Comparison of ENCODE assay signal across 2 cellular contexts in the genomic region with DNA sequence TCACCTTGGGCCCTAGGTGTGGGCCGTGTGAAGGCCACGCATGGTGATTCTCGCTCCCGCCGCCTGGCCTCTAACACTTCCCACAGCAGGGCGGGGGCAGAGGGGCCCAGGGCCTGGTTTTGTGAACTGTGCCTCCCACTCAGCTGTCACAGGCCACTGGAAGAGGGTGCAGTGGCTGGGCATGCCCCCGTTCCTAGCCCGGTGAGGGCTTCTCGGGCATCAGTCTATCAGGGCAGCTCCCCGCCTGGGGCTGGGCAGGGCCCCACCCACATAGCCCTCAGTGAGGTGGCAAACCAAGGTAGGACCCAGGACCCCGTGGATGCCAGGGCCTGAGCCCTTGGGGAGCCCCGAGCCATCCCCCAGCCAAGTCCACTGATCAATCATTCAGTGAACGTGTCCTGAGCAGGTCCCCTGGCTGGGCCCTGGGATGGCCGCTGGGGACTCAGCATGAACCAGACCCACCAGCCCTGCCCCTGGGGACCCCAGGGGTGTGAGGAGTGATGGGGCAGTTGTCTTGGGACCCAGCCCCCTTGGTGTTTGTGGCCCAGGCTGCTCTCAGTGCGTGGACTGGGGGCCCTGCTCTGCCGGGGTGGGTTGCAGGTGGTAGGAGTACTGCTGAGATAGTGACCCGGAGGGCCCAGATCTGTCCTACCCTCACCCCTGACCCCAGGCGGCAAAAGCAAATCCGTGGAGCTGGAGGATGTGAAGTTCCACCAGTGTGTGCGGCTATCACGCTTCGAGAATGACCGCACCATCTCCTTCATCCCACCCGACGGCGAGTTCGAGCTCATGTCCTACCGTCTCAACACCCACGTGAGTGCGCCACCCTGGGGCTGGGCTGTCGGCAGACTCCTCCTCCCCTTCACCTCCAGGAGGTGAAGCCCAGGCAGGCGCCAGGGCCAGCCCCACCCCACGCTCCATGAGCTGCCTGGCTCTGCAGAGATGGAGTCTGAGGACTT.
TF ChIP-seq lines count a peak whose summit lies in the region.

No MANE protein-coding gene starts in this region.

TF ChIP-seq in HEK293, 187 proteins besides CTCF, POLR2A, EP300 and RAD21:
- TF ChIP-seq IKZF3 (tag by site-specific recombination; IDR thresholded peaks at IDR 0.05) (no peak), EGR2 (tag by site-specific recombination; IDR thresholded peaks at IDR 0.05; ENCODE audit: low read depth) (peak; percentile 29; the same call in 1 of the 2 replicates), ZNF157 (tag by site-specific recombination; IDR thresholded peaks at IDR 0.05) (no peak), ZNF16 (tag by site-specific recombination; IDR thresholded peaks at IDR 0.05; ENCODE audit: low read depth) (no peak), ZNF768 (tag by site-specific recombination; IDR thresholded peaks at IDR 0.05) (no peak)
- TF ChIP-seq, protein P1, sequence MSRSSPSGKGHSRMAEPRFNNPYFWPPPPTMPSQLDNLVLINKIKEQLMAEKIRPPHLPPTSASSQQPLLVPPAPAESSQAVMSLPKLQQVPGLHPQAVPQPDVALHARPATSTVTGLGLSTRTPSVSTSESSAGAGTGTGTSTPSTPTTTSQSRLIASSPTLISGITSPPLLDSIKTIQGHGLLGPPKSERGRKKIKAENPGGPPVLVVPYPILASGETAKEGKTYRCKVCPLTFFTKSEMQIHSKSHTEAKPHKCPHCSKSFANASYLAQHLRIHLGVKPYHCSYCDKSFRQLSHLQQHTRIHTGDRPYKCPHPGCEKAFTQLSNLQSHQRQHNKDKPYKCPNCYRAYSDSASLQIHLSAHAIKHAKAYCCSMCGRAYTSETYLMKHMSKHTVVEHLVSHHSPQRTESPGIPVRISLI (tag by site-specific recombination; IDR thresholded peaks at IDR 0.05) = no peak
- TF ChIP-seq, protein P2, sequence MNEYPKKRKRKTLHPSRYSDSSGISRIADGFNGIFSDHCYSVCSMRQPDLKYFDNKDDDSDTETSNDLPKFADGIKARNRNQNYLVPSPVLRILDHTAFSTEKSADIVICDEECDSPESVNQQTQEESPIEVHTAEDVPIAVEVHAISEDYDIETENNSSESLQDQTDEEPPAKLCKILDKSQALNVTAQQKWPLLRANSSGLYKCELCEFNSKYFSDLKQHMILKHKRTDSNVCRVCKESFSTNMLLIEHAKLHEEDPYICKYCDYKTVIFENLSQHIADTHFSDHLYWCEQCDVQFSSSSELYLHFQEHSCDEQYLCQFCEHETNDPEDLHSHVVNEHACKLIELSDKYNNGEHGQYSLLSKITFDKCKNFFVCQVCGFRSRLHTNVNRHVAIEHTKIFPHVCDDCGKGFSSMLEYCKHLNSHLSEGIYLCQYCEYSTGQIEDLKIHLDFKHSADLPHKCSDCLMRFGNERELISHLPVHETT (tag by site-specific recombination; IDR thresholded peaks at IDR 0.05) = no peak

TF ChIP-seq in H1, 55 proteins besides CTCF, POLR2A, EP300 and RAD21:
- no peak for TF ChIP-seq POLR2AphosphoS5 (IDR thresholded peaks at IDR 0.05; ENCODE audit: low read depth, low read length)
- no peak for TF ChIP-seq NANOG (IDR thresholded peaks at IDR 0.05; ENCODE audit: insufficient read depth, low read depth, low read length, poor library complexity, severe bottlenecking)
- no peak for TF ChIP-seq RXRA (IDR thresholded peaks at IDR 0.05; ENCODE audit: insufficient read depth, low read depth, low read length)
- TF ChIP-seq SP4 (IDR thresholded peaks at IDR 0.05; ENCODE audit: low read length) = no peak
- no peak for TF ChIP-seq YY1 (IDR thresholded peaks at IDR 0.05; ENCODE audit: low read depth, low read length)
- no peak for TF ChIP-seq ASH2L (IDR thresholded peaks at IDR 0.05; ENCODE audit: low read length)
- TF ChIP-seq RBBP5 (IDR thresholded peaks at IDR 0.05; ENCODE audit: borderline replicate concordance, low read depth, low read length) = no peak
- no peak for TF ChIP-seq CHD1 (IDR thresholded peaks at IDR 0.05; ENCODE audit: low read depth, low read length)
- no peak for TF ChIP-seq MAFK (IDR thresholded peaks at IDR 0.05; ENCODE audit: low read depth, low read length)
- no peak for TF ChIP-seq CTBP2 (IDR thresholded peaks at IDR 0.05; ENCODE audit: borderline replicate concordance, insufficient read depth, insufficient read length, low read length)
- no peak for TF ChIP-seq SIRT6 (IDR thresholded peaks at IDR 0.05; ENCODE audit: low read length)
- no peak for TF ChIP-seq HDAC6 (IDR thresholded peaks at IDR 0.05; ENCODE audit: low read depth, low read length)
- TF ChIP-seq TEAD4 (IDR thresholded peaks at IDR 0.05; ENCODE audit: low read depth, low read length) = no peak
- TF ChIP-seq, protein P3, sequence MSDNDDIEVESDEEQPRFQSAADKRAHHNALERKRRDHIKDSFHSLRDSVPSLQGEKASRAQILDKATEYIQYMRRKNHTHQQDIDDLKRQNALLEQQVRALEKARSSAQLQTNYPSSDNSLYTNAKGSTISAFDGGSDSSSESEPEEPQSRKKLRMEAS (IDR thresholded peaks at IDR 0.05) = no peak
